ENCODE assay signal across 9 cellular contexts in the genomic region with DNA sequence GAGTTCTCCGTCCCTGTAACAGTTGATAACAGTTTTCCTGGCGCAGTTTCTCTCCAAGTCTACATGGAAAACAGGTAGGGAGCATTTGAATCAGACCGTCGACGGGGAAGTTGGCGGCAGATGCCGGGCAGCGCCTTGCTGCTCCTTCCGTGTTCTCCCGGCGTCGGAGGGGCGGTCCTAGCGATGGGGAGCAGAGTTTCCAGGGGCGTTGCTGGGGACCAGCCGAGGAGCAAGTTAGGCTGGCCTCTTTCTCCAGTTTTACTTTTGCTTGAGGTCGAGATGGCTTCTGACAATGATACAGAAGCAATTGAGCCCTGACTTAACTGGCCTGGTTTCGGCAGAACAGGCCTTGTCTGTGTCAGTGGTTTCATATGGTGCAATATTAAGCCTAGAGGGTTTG. TPM values are rescaled to one million over a fixed set of nuclear protein-coding genes. Genes with fewer than 3 reads are reported as not detected.
DNase-seq lines count a peak whose midpoint lies in the region; ATAC-seq, FAIRE-seq and TF ChIP-seq lines count a peak whose summit lies in the region.
"Not testable (repeated sequence)": the region's sequence is repeated elsewhere in the genome, so short reads cannot be mapped to it uniquely, and the experiment has no call there.
"Had no signal": no experiment of that assay in that cellular context is flagged by ENCODE, and none has a peak within 500 bp of the region (broad histone marks: within the 10 kb centered on the region; RNA-seq: fewer than 3 reads in every experiment).

No MANE protein-coding gene starts in this region.

- not testable (repeated sequence) for TF ChIP-seq CTCF in foreskin fibroblast (IDR thresholded peaks at IDR 0.05; ENCODE audit: low read depth, low read length); tibial artery (IDR thresholded peaks at IDR 0.05)

- not testable (repeated sequence) for H3K36me3 Mint-ChIP-seq in activated naive CD8-positive, alpha-beta T cell treated with anti-CD3 and anti-CD28 coated beads for 36 hours; natural killer cell treated with Interleukin-12 subunit alpha and Interleukin-12 subunit beta and Interleukin-15 and Interleukin-18, amount 100 ng/mL, for 72 hours

- peak overlapping the region; percentile 93 for H3K27ac Mint-ChIP-seq in activated naive CD8-positive, alpha-beta T cell treated with anti-CD3 and anti-CD28 coated beads for 36 hours
- H3K27ac Mint-ChIP-seq in natural killer cell treated with Interleukin-12 subunit alpha and Interleukin-12 subunit beta and Interleukin-15 and Interleukin-18, amount 100 ng/mL, for 72 hours, result peak overlapping the region; percentile 66 to 82

- not testable (repeated sequence) for H3K36me3 ChIP-seq in tibial artery

- H3K9me3 Mint-ChIP-seq in activated naive CD8-positive, alpha-beta T cell treated with anti-CD3 and anti-CD28 coated beads for 36 hours; natural killer cell treated with Interleukin-12 subunit alpha and Interleukin-12 subunit beta and Interleukin-15 and Interleukin-18, amount 100 ng/mL, for 72 hours: not testable (repeated sequence)

- not testable (repeated sequence) for H3K4me1 ChIP-seq in tibial artery

- H3K27me3 Mint-ChIP-seq in activated naive CD8-positive, alpha-beta T cell treated with anti-CD3 and anti-CD28 coated beads for 36 hours; natural killer cell treated with Interleukin-12 subunit alpha and Interleukin-12 subunit beta and Interleukin-15 and Interleukin-18, amount 100 ng/mL, for 72 hours: not testable (repeated sequence)

- not testable (repeated sequence) for DNase-seq in RCC 7860 (ENCODE audit: low spot score); natural killer cell treated with Interleukin-12 subunit alpha and Interleukin-12 subunit beta and Interleukin-15 and Interleukin-18, amount 100 ng/mL, for 72 hours (ENCODE audit: low spot score); tibial artery
- DNase-seq in activated naive CD8-positive, alpha-beta T cell treated with anti-CD3 and anti-CD28 coated beads for 36 hours, result peak; percentile 15
- peak in 1 of 2 donors; percentile 21 for DNase-seq in foreskin fibroblast

- not testable (repeated sequence) for H3K4me1 Mint-ChIP-seq in activated naive CD8-positive, alpha-beta T cell treated with anti-CD3 and anti-CD28 coated beads for 36 hours; natural killer cell treated with Interleukin-12 subunit alpha and Interleukin-12 subunit beta and Interleukin-15 and Interleukin-18, amount 100 ng/mL, for 72 hours (ENCODE audit: low read depth in 2 of 2)

- H3K4me3 Mint-ChIP-seq in activated naive CD8-positive, alpha-beta T cell treated with anti-CD3 and anti-CD28 coated beads for 36 hours, result peak overlapping the region; percentile 88
- peak overlapping the region; percentile 86 for H3K4me3 Mint-ChIP-seq in natural killer cell treated with Interleukin-12 subunit alpha and Interleukin-12 subunit beta and Interleukin-15 and Interleukin-18, amount 100 ng/mL, for 72 hours

- not testable (repeated sequence) for H3K27me3 ChIP-seq in tibial artery

- ATAC-seq in GM21529 (IDR thresholded peaks at IDR 0.05; ENCODE audit: unreplicated experiment) (peak; percentile 57), HG03342 (IDR thresholded peaks at IDR 0.05; ENCODE audit: unreplicated experiment) (peak; percentile 56)
- peak; percentile 67 for ATAC-seq in natural killer cell treated with Interleukin-12 subunit alpha and Interleukin-12 subunit beta and Interleukin-15 and Interleukin-18, amount 100 ng/mL, for 72 hours

- peak overlapping the region; percentile 89 for H3K4me3 ChIP-seq in GM08714 (ENCODE audit: low read length)
- peak overlapping the region; percentile 48 to 61 for H3K4me3 ChIP-seq in foreskin fibroblast (ENCODE audit: low read depth in 1 of 2, low read length in 2 of 2)
- peak overlapping the region; percentile 66 to 68 for H3K4me3 ChIP-seq in tibial artery

- intact Hi-C loops in tibial artery (cut with DNase I; ENCODE audit: low total_unique reads), result not testable (repeated sequence)

- FAIRE-seq in RCC 7860 (lab: Jason Lieb, UNC), result peak; percentile 17

- H3K9me3 ChIP-seq in tibial artery, result not testable (repeated sequence)

- H3K27ac ChIP-seq in tibial artery, result peak overlapping the region; percentile 69 to 75

RNA-seq across cellular contexts. Expression of gene NUTM2F, which starts 46.7 kb away (rescaled TPM):
- total RNA-seq in activated naive CD8-positive, alpha-beta T cell treated with anti-CD3 and anti-CD28 coated beads for 36 hours, result not detected
- total RNA-seq in natural killer cell treated with Interleukin-12 subunit alpha and Interleukin-12 subunit beta and Interleukin-15 and Interleukin-18, amount 100 ng/mL, for 72 hours, result not detected
- total RNA-seq: cerebellum had no signal
